ENCODE assay signal across 9 cellular contexts in the genomic region with DNA sequence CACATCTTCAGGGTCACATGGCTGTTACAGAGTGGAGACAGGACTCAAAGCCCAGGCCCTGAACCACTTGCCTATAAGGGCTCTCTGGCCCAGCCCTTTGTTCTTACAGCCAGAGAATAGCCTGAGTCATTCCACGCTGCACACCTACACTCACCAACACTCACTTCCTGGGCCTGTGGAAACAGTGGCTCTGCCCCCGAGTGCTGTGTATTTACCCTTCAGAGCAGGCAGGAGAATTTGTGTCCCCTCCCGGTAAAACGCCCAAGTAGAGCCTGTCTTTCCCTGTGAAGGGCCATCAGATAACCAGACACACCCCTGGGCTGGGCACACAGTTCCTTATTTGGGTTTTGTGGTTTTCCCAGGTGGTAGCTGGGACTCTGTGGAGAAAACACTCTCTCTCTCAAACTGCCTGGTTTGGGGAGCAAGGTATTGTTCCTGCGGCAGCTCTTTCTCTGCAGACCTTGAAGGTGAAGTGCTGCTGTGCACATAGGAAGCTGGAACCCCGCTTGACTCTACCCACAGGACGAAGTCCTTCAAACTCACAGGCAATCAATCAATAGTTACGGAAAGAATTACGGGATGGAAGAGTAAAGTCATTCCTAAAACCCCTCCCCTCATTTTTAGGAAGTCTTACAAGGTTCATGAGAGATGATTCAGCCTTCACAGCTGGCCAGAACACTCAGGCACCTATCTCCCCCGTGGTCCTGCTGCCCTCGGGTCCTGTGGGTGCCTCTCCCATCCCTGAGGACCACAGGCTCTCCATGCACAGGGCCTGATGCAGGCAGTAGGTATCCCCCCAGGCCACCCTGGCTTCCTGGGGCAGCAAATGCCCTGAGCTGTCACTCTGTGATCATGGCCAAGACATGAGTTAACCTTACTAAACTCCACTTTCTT. TPM values are rescaled to one million over a fixed set of nuclear protein-coding genes. Genes with fewer than 3 reads are reported as not detected.
DNase-seq lines count a peak whose midpoint lies in the region; ATAC-seq and TF ChIP-seq lines count a peak whose summit lies in the region.
"Had no signal": no experiment of that assay in that cellular context is flagged by ENCODE, and none has a peak within 500 bp of the region (broad histone marks: within the 10 kb centered on the region; RNA-seq: fewer than 3 reads in every experiment).

No MANE protein-coding gene starts in this region.

- H3K9me3 ChIP-seq in HUES64 (ENCODE audit: insufficient read depth, low read depth, low read length): no peaks in the 10 kb centered on the region

- H3K27me3 ChIP-seq in HUES64 (ENCODE audit: insufficient read depth, low read length): no peaks in the 10 kb centered on the region; the same call in 1 of the 2 replicates

- WGBS in HUES64: 76% methylated on average over 11 of the region's 11 CpGs

- peaks cover 44% of the 10 kb centered on the region for H3K4me1 ChIP-seq in HUES64 (ENCODE audit: insufficient read depth, low read length)

- H3K9ac ChIP-seq in HUES64 (ENCODE audit: low read depth, low read length): no peak overlapping the region

- ATAC-seq in HG02571 (IDR thresholded peaks at IDR 0.05; ENCODE audit: unreplicated experiment) (no peak), HG02759 (IDR thresholded peaks at IDR 0.05; ENCODE audit: unreplicated experiment) (no peak), HG02870 (IDR thresholded peaks at IDR 0.05; ENCODE audit: unreplicated experiment) (no peak)

- H3K4me3 ChIP-seq in HUES64 (ENCODE audit: low read length): no peak overlapping the region
- H3K4me3 ChIP-seq in fibroblast of villous mesenchyme (ENCODE audit: low read depth, low read length): no peak overlapping the region

- no peak for TF ChIP-seq CTCF in fibroblast of villous mesenchyme (IDR thresholded peaks at IDR 0.05; ENCODE audit: insufficient read depth, low read depth, low read length)

- H3K36me3 ChIP-seq in HUES64 (ENCODE audit: insufficient read depth, low read length): 0 out of 2 replicates have a peak, but pooled peaks cover 5% of the 10 kb centered on the region

- peak overlapping the region; percentile 64 for H3K27ac ChIP-seq in HUES64 (ENCODE audit: low read depth, low read length)

- peak; percentile 47 for DNase-seq in activated CD4-positive, CD25-positive, alpha-beta regulatory T cell treated with anti-CD3 and anti-CD28 coated beads, Interleukin-2, amount 50 U/mL, for 72 hours
- DNase-seq in fibroblast of villous mesenchyme (ENCODE audit: low read depth) (peak; percentile 16), GM19238 (ENCODE audit: insufficient read length, low spot score) (no peak)
- peak; percentile 36 to 67 (median 49) for DNase-seq in stimulated activated CD4-positive, alpha-beta T cell treated with anti-CD3 and anti-CD28 coated beads, TNF-alpha, amount 100 ng/mL, for 24 hours (ENCODE audit: low read depth in 3 of 3)

RNA-seq across cellular contexts. Expression of gene FIGNL2, which starts 20.3 kb away (rescaled TPM):
- 11.2 TPM for polyA plus RNA-seq in HUES64 (2013, experiment 1 of 2)
- 15.0 TPM for polyA plus RNA-seq in HUES64 (2013, experiment 2 of 2)
- total RNA-seq in fibroblast of villous mesenchyme: under 0.01 and 0.32 TPM in 2 replicates

RNA-seq across cellular contexts. Expression of gene ANKRD33, which starts 59.7 kb away (rescaled TPM):
- polyA plus RNA-seq in HUES64 (2013, experiment 1 of 2): 0.15 TPM
- 0.13 TPM for polyA plus RNA-seq in HUES64 (2013, experiment 2 of 2)
- total RNA-seq in fibroblast of villous mesenchyme: not detected in 2 replicates
- total RNA-seq: myocyte had no signal
